26 cellular contexts compared by ENCODE assay signal in the genomic region with DNA sequence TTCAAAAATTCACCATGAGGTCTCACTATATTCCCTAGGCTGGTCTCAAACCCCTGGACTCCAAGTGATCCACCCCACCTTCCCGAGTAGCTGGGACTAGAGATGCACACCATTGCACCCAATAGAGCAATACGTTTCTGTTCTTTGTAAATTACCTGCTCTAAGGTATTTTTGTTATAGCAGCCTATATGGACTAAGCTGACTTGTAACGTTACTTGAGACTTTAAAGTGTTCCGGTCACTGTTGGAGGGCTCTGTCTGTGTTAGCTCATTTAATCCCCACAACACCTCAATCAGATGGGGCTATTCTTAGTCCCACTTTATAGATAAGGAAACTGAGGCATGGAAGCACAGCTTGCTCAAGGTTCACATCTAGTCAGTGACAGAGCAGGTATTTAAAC. TPM values are rescaled to one million over a fixed set of nuclear protein-coding genes. Genes with fewer than 3 reads are reported as not detected.
DNase-seq lines count a peak whose midpoint lies in the region; ATAC-seq, FAIRE-seq and TF ChIP-seq lines count a peak whose summit lies in the region.
"Had no signal": no experiment of that assay in that cellular context is flagged by ENCODE, and none has a peak within 500 bp of the region (broad histone marks: within the 10 kb centered on the region; RNA-seq: fewer than 3 reads in every experiment).

No MANE protein-coding gene starts in this region.

- no peak overlapping the region for H3K4me3 Mint-ChIP-seq in T-helper 2 cell treated with Interferon-gamma antibody and Interleukin-4, amounts not matched to agents 5 μg/mL and 100 μg/mL, for 36 hours
- H3K4me3 Mint-ChIP-seq: GM23338, H9, IgD-negative memory B cell had no signal

- CTCF ChIA-PET in HepG2 (lab: Yijun Ruan, JAX; ENCODE audit: low intra/inter-chr PET ratio, low total read pairs): no interaction called here

- no peaks in the 10 kb centered on the region for H3K9me3 ChIP-seq in HepG2 (ENCODE audit: low read length)
- no peaks in the 10 kb centered on the region for H3K9me3 ChIP-seq in right lobe of liver
- H3K9me3 ChIP-seq in gastroesophageal sphincter: no peaks in the 10 kb centered on the region

- H3K27ac Mint-ChIP-seq in T-helper 2 cell treated with Interferon-gamma antibody and Interleukin-4, amounts not matched to agents 5 μg/mL and 100 μg/mL, for 36 hours: peak overlapping the region; percentile 57
- H3K27ac Mint-ChIP-seq: GM23338, IgD-negative memory B cell had no signal

- ATAC-seq in HepG2 (no peak), right lobe of liver (no peak), gastroesophageal sphincter (no peak), GM21723 (IDR thresholded peaks at IDR 0.05; ENCODE audit: unreplicated experiment) (no peak)
- ATAC-seq: GM23338 had no signal

- no peaks in the 10 kb centered on the region for H3K27me3 ChIP-seq in HepG2 (ENCODE audit: control insufficient read depth in 1 of 2, insufficient read depth in 2 of 2, low read length in 2 of 2)
- no peaks in the 10 kb centered on the region for H3K27me3 ChIP-seq in right lobe of liver
- H3K27me3 ChIP-seq in gastroesophageal sphincter: no peaks in the 10 kb centered on the region

- intact Hi-C loops in HepG2 (cut with micrococcal nuclease; ENCODE audit: unreplicated experiment): no loop called here
- intact Hi-C loops in right lobe of liver (cut with DNase I): no loop called here

- H3K4me1 ChIP-seq in HepG2 (ENCODE audit: insufficient read depth, low read length) (peaks cover 7% of the 10 kb centered on the region), right lobe of liver (peaks cover 0 to 16% (median 4%) of the 10 kb centered on the region in 4 donors), gastroesophageal sphincter (peaks cover 4 to 73% (median 11%) of the 10 kb centered on the region in 3 donors)

- no peak overlapping the region for H3K9ac ChIP-seq in HepG2 (ENCODE audit: insufficient read depth, low read depth, low read length)

- H3K9me3 Mint-ChIP-seq in T-helper 2 cell treated with Interferon-gamma antibody and Interleukin-4, amounts not matched to agents 5 μg/mL and 100 μg/mL, for 36 hours: no peaks in the 10 kb centered on the region
- H3K9me3 Mint-ChIP-seq: IgD-negative memory B cell had no signal

- no peak for TF ChIP-seq CTCF in HepG2 (CRISPR knock-in tag; IDR thresholded peaks at IDR 0.05)
- TF ChIP-seq CTCF in right lobe of liver (IDR thresholded peaks at IDR 0.05): no peak
- no peak for TF ChIP-seq CTCF in gastroesophageal sphincter (IDR thresholded peaks at IDR 0.05)

- TF ChIP-seq RAD21 in HepG2 (CRISPR knock-in tag; IDR thresholded peaks at IDR 0.05): no peak

- in situ Hi-C loops in HepG2 (cut with HindIII; ENCODE audit: extremely low pct_ligation_motif_present, low pct_unique_long_range_greater_than_20kb): no loop called here

- H3K4me3 ChIP-seq in HepG2 (replicated peaks in 1 of 3; ENCODE audit: insufficient read depth in 1 of 3, low read depth in 2 of 3, low read length in 3 of 3) (no peak overlapping the region), right lobe of liver (no peak overlapping the region), gastroesophageal sphincter (no peak overlapping the region)
- H3K4me3 ChIP-seq: GM23338 had no signal

- H3K4me1 Mint-ChIP-seq in T-helper 2 cell treated with Interferon-gamma antibody and Interleukin-4, amounts not matched to agents 5 μg/mL and 100 μg/mL, for 36 hours (ENCODE audit: low read depth): peaks cover 37% of the 10 kb centered on the region

- WGBS in HepG2 (ENCODE audit: low lambda C conversion rate): 97% methylated on average over 4 of the region's 4 CpGs
- WGBS in right lobe of liver (ENCODE audit: insufficient coverage, low coverage, low lambda C conversion rate, missing lambda C conversion rate): 94% methylated on average over 4 of the region's 4 CpGs
- 90 to 100% methylated on average over 2 to 4 of the region's 4 CpGs for WGBS in gastroesophageal sphincter (ENCODE audit: low coverage in 1 of 2), 2 donors

- TF ChIP-seq EP300 in HepG2 (IDR thresholded peaks at IDR 0.05; ENCODE audit: low read depth in 2 of 2, low read length in 2 of 2) (no peak), HepG2 (CRISPR knock-in tag; IDR thresholded peaks at IDR 0.05; ENCODE audit: borderline replicate concordance) (no peak), gastroesophageal sphincter (IDR thresholded peaks at IDR 0.05) (no peak)

- no TSS peak for BruUV-seq in HepG2 (replicated peaks; lab: Mats Ljungman, UMichigan)

- DNase-seq in T-helper 2 cell treated with Interferon-gamma antibody and Interleukin-4, amounts not matched to agents 5 μg/mL and 100 μg/mL, for 36 hours (ENCODE audit: low spot score): no peak
- DNase-seq in T-helper 2 cell (no peak), HepG2 (ENCODE audit: low spot score) (no peak), right lobe of liver (no peak), AG08395 (ENCODE audit: low spot score) (no peak), SHP77 treated with DMSO at 0.1 percent for 48 hours (lab: John Stamatoyannopoulos, UW) (no peak)
- DNase-seq: DMS53, H9, Karpas-422, NCI-H1092 treated with DMSO at 0.1 percent for 48 hours, NCI-H1436, NCI-H187, NCI-H2081 treated with DMSO at 0.1 percent for 48 hours, NCI-H2171, NCI-H226, NCI-H510A, NCI-H69, Right ventricle myocardium superior, RPMI8226 had no signal

- no peak overlapping the region for H3K4me2 ChIP-seq in HepG2 (ENCODE audit: low read depth, low read length)
- H3K4me2 ChIP-seq: GM23338 had no signal

- H4K20me1 ChIP-seq in HepG2 (ENCODE audit: insufficient read depth, low read length): no peaks in the 10 kb centered on the region

- no peaks in the 10 kb centered on the region for H3K27me3 Mint-ChIP-seq in T-helper 2 cell treated with Interferon-gamma antibody and Interleukin-4, amounts not matched to agents 5 μg/mL and 100 μg/mL, for 36 hours (ENCODE audit: low read depth)
- H3K27me3 Mint-ChIP-seq: IgD-negative memory B cell had no signal

- FAIRE-seq in HepG2 (lab: Jason Lieb, UNC): no peak
- FAIRE-seq: D721Med, GM18507 had no signal

- H3K27ac ChIP-seq in HepG2 (ENCODE audit: extremely low read length, insufficient read depth, low read length) (no peak overlapping the region), right lobe of liver (no peak overlapping the region), gastroesophageal sphincter (peak overlapping the region in 3 of 4 donors; percentile 11 to 99 (median 61))
- H3K27ac ChIP-seq: 22Rv1 had no signal

- no peak for TF ChIP-seq POLR2A in HepG2 (IDR thresholded peaks at IDR 0.05; ENCODE audit: insufficient read depth in 1 of 2, low read depth in 2 of 2, low read length in 2 of 2)
- no peak for TF ChIP-seq POLR2A in right lobe of liver (IDR thresholded peaks at IDR 0.05)
- no peak for TF ChIP-seq POLR2A in gastroesophageal sphincter (IDR thresholded peaks at IDR 0.05)

- no peak overlapping the region for H2AFZ ChIP-seq in HepG2 (ENCODE audit: low read length)
- H2AFZ ChIP-seq: GM23338 had no signal

- H3K79me2 ChIP-seq in HepG2 (ENCODE audit: insufficient read depth, low read length): no peaks in the 10 kb centered on the region

- H3K36me3 Mint-ChIP-seq in T-helper 2 cell treated with Interferon-gamma antibody and Interleukin-4, amounts not matched to agents 5 μg/mL and 100 μg/mL, for 36 hours (ENCODE audit: low read depth): peaks cover 89% of the 10 kb centered on the region

- H3K36me3 ChIP-seq in HepG2 (replicated peaks in 1 of 2; ENCODE audit: control insufficient read depth in 1 of 2, insufficient read depth in 2 of 2, low read length in 2 of 2): peaks cover 28 to 45% of the 10 kb centered on the region in 2 experiments
- peaks cover 21 to 71% (median 43%) of the 10 kb centered on the region in 4 donors for H3K36me3 ChIP-seq in right lobe of liver
- H3K36me3 ChIP-seq in gastroesophageal sphincter: peaks cover 0 to 80% of the 10 kb centered on the region in 2 donors

- POLR2A ChIA-PET in HepG2 (lab: Yijun Ruan, JAX): no interaction called here

TF ChIP-seq in HepG2, 621 proteins besides CTCF, POLR2A, EP300 and RAD21:
- TF ChIP-seq ZNF430 (CRISPR knock-in tag; IDR thresholded peaks at IDR 0.05): no peak
- peak; percentile 95 for TF ChIP-seq ZNF12 (CRISPR knock-in tag; IDR thresholded peaks at IDR 0.05)

RNA-seq across cellular contexts. Expression of a gene that starts 25.4 kb away (rescaled TPM):
- total RNA-seq in HepG2 (2016; rRNA removed; fragmentation: Illumina TruSeq; extraction: Trizol) (7.6 and 15.9 TPM in 2 replicates), right lobe of liver (100 to 1,000 TPM in 1 of 6 experiments, 10 to 100 TPM in 5; 38.8 to 147 (median 46.9) TPM), gastroesophageal sphincter (100 to 1,000 TPM in 2 of 4 donors, 10 to 100 TPM in 2; 72.3 to 212 (median 110) TPM)
- total RNA-seq in HepG2 (2016; cell fraction: cytosol; rRNA removed; fragmentation: Illumina TruSeq; extraction: Trizol; ENCODE audit: low read depth): 8.0 and 9.2 TPM in 2 replicates
- 6.9 and 15.8 TPM in 2 replicates for total RNA-seq in HepG2 (2016; cell fraction: insoluble cytoplasmic fraction; rRNA removed; fragmentation: Illumina TruSeq; extraction: Trizol)
- total RNA-seq in HepG2 (2016; cell fraction: membrane; rRNA removed; fragmentation: Illumina TruSeq; extraction: Trizol): 9.4 and 9.6 TPM in 2 replicates
- 16.4 and 21.4 TPM in 2 replicates for total RNA-seq in HepG2 (2016; cell fraction: nucleus; rRNA removed; fragmentation: Illumina TruSeq; extraction: Trizol)
- 49.6 and 60.7 TPM in 2 replicates for polyA plus RNA-seq in HepG2 (2011; rRNA removed)
- polyA plus RNA-seq in HepG2 (2011; cell fraction: cytosol; rRNA removed): 30.7 and 32.4 TPM in 2 replicates
- 61.1 and 65.1 TPM in 2 replicates for polyA plus RNA-seq in HepG2 (2011; cell fraction: nucleus; rRNA removed)
- polyA plus RNA-seq in HepG2 (2012): 13.9 and 22.1 TPM in 2 replicates
- 1.4 and 1.8 TPM in 2 replicates for polyA plus RNA-seq in HepG2 (2016; cell fraction: cytosol; fragmentation: Illumina TruSeq; extraction: Trizol; ENCODE audit: low read depth)
- 6.0 and 8.1 TPM in 2 replicates for polyA plus RNA-seq in HepG2 (2016; cell fraction: insoluble cytoplasmic fraction; fragmentation: Illumina TruSeq; extraction: Trizol; ENCODE audit: low read depth)
- polyA plus RNA-seq in HepG2 (2016; cell fraction: membrane; fragmentation: Illumina TruSeq; extraction: Trizol; ENCODE audit: low read depth): 3.4 and 3.5 TPM in 2 replicates
- polyA plus RNA-seq in HepG2 (2016; cell fraction: nucleus; fragmentation: Illumina TruSeq; extraction: Trizol; ENCODE audit: insufficient read depth, low read depth): 38.0 and 39.0 TPM in 2 replicates
- polyA minus RNA-seq in HepG2 (2011; rRNA and poly(A)+ RNA removed; ENCODE audit: low replicate concordance): 54.4 and 98.2 TPM in 2 replicates
- 19.2 and 23.0 TPM in 2 replicates for polyA minus RNA-seq in HepG2 (2011; cell fraction: cytosol; rRNA and poly(A)+ RNA removed)
- polyA minus RNA-seq in HepG2 (2011; cell fraction: nucleus; rRNA and poly(A)+ RNA removed): 30.3 and 37.8 TPM in 2 replicates

Comparison
In these comparisons a context has a peak if more than half of its experiments do, and no peak if none do; other contexts are left out.
1. H3K27ac ChIP-seq: peak in gastroesophageal sphincter (3 of 4); none in HepG2 (single experiment) and right lobe of liver (0 of 3).